In genomic region chr3:27392950-27393679, GRCh38 we compare ENCODE assay signal across 9 cellular contexts.
DNase-seq lines count a peak whose midpoint lies in the region; ATAC-seq lines count a peak whose summit lies in the region.
"Had no signal": no experiment of that assay in that cellular context is flagged by ENCODE, and none has a peak within 500 bp of the region (broad histone marks: within the 10 kb centered on the region; RNA-seq: fewer than 3 reads in every experiment).

No MANE protein-coding gene starts in this region.

- no peak for DNase-seq in stimulated activated effector memory CD8-positive, alpha-beta T cell treated with anti-CD3 and anti-CD28 coated beads, Interleukin-12 subunit alpha, Interleukin-12 subunit beta, amount 100 ng/mL, for 72 hours (ENCODE audit: low spot score in 2 of 2)
- DNase-seq in NCI-H774 (lab: John Stamatoyannopoulos, UW): no peak
- DNase-seq in epidermal melanocyte (ENCODE audit: insufficient read length, low spot score): no peak
- no peak for DNase-seq in stimulated activated naive CD4-positive, alpha-beta T cell (lab: John Stamatoyannopoulos, UW)
- DNase-seq: mesenchymal stem cell had no signal

- H3K27ac Mint-ChIP-seq in stimulated activated effector memory CD8-positive, alpha-beta T cell treated with anti-CD3 and anti-CD28 coated beads, Interleukin-12 subunit alpha, Interleukin-12 subunit beta, amount 100 ng/mL, for 72 hours: peak overlapping the region; percentile 26
- H3K27ac Mint-ChIP-seq: stimulated activated naive CD8-positive, alpha-beta T cell treated with anti-CD3 and anti-CD28 coated beads, Interleukin-15, Interleukin-2, amounts not matched to agents 100 ng/mL and 50 ng/mL, for 24 hours had no signal

- peaks cover 12% of the 10 kb centered on the region for H3K4me1 Mint-ChIP-seq in stimulated activated effector memory CD8-positive, alpha-beta T cell treated with anti-CD3 and anti-CD28 coated beads, Interleukin-12 subunit alpha, Interleukin-12 subunit beta, amount 100 ng/mL, for 72 hours

- no peak overlapping the region for H3K4me3 Mint-ChIP-seq in stimulated activated effector memory CD8-positive, alpha-beta T cell treated with anti-CD3 and anti-CD28 coated beads, Interleukin-12 subunit alpha, Interleukin-12 subunit beta, amount 100 ng/mL, for 72 hours
- H3K4me3 Mint-ChIP-seq: stimulated activated naive CD8-positive, alpha-beta T cell treated with anti-CD3 and anti-CD28 coated beads, Interleukin-15, Interleukin-2, amounts not matched to agents 100 ng/mL and 50 ng/mL, for 24 hours had no signal

- H3K36me3 Mint-ChIP-seq in stimulated activated effector memory CD8-positive, alpha-beta T cell treated with anti-CD3 and anti-CD28 coated beads, Interleukin-12 subunit alpha, Interleukin-12 subunit beta, amount 100 ng/mL, for 72 hours: peaks cover 100% of the 10 kb centered on the region

- H3K9me3 Mint-ChIP-seq in stimulated activated effector memory CD8-positive, alpha-beta T cell treated with anti-CD3 and anti-CD28 coated beads, Interleukin-12 subunit alpha, Interleukin-12 subunit beta, amount 100 ng/mL, for 72 hours: no peaks in the 10 kb centered on the region
- H3K9me3 Mint-ChIP-seq: stimulated activated naive CD8-positive, alpha-beta T cell treated with anti-CD3 and anti-CD28 coated beads, Interleukin-15, Interleukin-2, amounts not matched to agents 100 ng/mL and 50 ng/mL, for 24 hours had no signal

- ATAC-seq in GM18909 (IDR thresholded peaks at IDR 0.05; ENCODE audit: poor library complexity, unreplicated experiment): peak; percentile 78
- ATAC-seq in GM21723 (IDR thresholded peaks at IDR 0.05; ENCODE audit: unreplicated experiment): peak; percentile 86
- peak; percentile 68 for ATAC-seq in HG03342 (IDR thresholded peaks at IDR 0.05; ENCODE audit: unreplicated experiment)
- no peak for ATAC-seq in stimulated activated effector memory CD8-positive, alpha-beta T cell treated with anti-CD3 and anti-CD28 coated beads, Interleukin-12 subunit alpha, Interleukin-12 subunit beta, amount 100 ng/mL, for 72 hours
